In genomic region chr17:75856062-75856681, GRCh38 we compare ENCODE assay signal across 1 cellular context.
TF ChIP-seq lines count a peak whose summit lies in the region.

No MANE protein-coding gene starts in this region.

TF ChIP-seq in K562, 482 proteins besides CTCF, POLR2A, EP300 and RAD21 (continued from another document and continues in another):
- TF ChIP-seq, protein P1, sequence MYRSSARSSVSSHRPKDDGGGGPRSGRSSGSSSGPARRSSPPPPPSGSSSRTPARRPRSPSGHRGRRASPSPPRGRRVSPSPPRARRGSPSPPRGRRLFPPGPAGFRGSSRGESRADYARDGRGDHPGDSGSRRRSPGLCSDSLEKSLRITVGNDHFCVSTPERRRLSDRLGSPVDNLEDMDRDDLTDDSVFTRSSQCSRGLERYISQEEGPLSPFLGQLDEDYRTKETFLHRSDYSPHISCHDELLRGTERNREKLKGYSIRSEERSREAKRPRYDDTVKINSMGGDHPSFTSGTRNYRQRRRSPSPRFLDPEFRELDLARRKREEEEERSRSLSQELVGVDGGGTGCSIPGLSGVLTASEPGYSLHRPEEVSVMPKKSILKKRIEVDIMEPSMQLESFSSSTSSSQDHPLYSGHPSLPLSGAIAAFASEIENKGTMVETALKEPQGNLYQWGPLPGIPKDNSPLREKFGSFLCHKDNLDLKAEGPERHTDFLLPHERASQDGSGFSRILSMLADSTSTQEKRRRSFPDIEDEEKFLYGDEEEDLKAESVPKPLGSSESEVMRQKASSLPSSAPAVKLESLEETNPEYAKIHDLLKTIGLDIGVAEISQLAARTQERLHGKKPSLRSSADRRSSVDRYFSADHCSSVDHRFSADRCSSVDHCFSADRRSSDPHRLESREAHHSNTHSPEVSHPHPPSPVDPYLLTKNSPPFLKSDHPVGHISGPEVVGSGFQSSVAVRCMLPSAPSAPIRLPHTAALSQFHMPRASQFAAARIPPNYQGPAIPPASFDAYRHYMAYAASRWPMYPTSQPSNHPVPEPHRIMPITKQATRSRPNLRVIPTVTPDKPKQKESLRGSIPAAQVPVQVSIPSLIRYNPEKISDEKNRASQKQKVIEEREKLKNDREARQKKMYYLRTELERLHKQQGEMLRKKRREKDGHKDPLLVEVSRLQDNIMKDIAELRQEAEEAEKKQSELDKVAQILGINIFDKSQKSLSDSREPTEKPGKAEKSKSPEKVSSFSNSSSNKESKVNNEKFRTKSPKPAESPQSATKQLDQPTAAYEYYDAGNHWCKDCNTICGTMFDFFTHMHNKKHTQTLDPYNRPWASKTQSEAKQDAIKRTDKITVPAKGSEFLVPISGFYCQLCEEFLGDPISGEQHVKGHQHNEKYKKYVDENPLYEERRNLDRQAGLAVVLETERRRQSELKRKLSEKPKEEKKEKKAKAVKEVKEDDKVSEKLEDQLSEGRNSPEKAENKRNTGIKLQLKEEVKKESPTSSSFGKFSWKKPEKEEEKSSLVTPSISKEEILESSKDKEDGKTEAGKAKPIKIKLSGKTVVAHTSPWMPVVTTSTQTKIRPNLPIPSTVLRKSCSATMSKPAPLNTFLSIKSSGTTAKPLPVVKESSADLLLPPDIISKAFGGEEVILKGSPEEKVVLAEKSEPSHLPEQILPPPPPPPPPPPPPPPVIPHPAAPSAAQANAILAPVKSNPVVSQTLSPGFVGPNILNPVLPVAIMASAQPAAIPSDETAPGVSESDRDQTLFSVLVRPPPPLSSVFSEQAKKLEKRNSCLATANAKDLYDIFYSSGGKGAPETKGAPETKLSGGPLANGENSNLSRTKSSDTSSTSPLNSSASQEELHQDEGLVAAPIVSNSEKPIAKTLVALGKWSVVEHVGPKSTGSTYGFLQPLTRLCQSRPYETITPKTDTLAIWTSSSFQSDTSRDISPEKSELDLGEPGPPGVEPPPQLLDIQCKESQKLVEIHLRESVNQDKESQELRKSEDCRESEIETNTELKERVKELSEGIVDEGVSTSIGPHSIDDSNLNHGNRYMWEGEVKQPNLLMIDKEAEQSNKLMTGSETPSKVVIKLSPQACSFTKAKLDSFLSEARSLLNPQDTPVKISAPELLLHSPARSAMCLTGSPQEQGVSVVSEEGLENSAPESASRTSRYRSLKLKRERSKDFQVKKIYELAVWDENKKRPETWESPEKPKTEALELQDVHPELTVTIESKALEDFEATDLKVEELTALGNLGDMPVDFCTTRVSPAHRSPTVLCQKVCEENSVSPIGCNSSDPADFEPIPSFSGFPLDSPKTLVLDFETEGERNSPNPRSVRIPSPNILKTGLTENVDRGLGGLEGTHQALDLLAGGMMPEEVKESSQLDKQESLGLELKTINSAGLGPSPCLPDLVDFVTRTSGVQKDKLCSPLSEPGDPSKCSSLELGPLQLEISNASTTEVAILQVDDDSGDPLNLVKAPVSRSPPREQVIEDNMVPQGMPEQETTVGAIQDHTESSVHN (IDR thresholded peaks at IDR 0.05; ENCODE audit: borderline replicate concordance in 1 of 2, low read depth in 1 of 2) = no peak
- TF ChIP-seq RBM14 (IDR thresholded peaks at IDR 0.05; ENCODE audit: borderline replicate concordance, insufficient read depth, low read depth, low read length) = no peak
- TF ChIP-seq, protein P2, sequence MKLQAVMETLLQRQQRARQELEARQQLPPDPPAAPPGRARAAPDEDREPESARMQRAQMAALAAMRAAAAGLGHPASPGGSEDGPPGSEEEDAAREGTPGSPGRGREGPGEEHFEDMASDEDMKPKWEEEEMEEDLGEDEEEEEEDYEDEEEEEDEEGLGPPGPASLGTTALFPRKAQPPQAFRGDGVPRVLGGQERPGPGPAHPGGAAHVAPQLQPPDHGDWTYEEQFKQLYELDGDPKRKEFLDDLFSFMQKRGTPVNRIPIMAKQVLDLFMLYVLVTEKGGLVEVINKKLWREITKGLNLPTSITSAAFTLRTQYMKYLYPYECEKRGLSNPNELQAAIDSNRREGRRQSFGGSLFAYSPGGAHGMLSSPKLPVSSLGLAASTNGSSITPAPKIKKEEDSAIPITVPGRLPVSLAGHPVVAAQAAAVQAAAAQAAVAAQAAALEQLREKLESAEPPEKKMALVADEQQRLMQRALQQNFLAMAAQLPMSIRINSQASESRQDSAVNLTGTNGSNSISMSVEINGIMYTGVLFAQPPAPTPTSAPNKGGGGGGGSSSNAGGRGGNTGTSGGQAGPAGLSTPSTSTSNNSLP (IDR thresholded peaks at IDR 0.05; ENCODE audit: borderline replicate concordance, low read depth, low read length) = 0 out of 2 replicates have a peak, but pooled peaks have one; percentile 15
- TF ChIP-seq ZMIZ1 (IDR thresholded peaks at IDR 0.05; ENCODE audit: low read depth in 2 of 2, low read length in 2 of 2) = no peak
- TF ChIP-seq DMBX1 (CRISPR knock-in tag; IDR thresholded peaks at IDR 0.05; ENCODE audit: borderline replicate concordance) = no peak
- no peak for TF ChIP-seq PPARD (CRISPR knock-in tag; IDR thresholded peaks at IDR 0.05)
- no peak for TF ChIP-seq TARDBP (IDR thresholded peaks at IDR 0.05)
- TF ChIP-seq, protein P3, sequence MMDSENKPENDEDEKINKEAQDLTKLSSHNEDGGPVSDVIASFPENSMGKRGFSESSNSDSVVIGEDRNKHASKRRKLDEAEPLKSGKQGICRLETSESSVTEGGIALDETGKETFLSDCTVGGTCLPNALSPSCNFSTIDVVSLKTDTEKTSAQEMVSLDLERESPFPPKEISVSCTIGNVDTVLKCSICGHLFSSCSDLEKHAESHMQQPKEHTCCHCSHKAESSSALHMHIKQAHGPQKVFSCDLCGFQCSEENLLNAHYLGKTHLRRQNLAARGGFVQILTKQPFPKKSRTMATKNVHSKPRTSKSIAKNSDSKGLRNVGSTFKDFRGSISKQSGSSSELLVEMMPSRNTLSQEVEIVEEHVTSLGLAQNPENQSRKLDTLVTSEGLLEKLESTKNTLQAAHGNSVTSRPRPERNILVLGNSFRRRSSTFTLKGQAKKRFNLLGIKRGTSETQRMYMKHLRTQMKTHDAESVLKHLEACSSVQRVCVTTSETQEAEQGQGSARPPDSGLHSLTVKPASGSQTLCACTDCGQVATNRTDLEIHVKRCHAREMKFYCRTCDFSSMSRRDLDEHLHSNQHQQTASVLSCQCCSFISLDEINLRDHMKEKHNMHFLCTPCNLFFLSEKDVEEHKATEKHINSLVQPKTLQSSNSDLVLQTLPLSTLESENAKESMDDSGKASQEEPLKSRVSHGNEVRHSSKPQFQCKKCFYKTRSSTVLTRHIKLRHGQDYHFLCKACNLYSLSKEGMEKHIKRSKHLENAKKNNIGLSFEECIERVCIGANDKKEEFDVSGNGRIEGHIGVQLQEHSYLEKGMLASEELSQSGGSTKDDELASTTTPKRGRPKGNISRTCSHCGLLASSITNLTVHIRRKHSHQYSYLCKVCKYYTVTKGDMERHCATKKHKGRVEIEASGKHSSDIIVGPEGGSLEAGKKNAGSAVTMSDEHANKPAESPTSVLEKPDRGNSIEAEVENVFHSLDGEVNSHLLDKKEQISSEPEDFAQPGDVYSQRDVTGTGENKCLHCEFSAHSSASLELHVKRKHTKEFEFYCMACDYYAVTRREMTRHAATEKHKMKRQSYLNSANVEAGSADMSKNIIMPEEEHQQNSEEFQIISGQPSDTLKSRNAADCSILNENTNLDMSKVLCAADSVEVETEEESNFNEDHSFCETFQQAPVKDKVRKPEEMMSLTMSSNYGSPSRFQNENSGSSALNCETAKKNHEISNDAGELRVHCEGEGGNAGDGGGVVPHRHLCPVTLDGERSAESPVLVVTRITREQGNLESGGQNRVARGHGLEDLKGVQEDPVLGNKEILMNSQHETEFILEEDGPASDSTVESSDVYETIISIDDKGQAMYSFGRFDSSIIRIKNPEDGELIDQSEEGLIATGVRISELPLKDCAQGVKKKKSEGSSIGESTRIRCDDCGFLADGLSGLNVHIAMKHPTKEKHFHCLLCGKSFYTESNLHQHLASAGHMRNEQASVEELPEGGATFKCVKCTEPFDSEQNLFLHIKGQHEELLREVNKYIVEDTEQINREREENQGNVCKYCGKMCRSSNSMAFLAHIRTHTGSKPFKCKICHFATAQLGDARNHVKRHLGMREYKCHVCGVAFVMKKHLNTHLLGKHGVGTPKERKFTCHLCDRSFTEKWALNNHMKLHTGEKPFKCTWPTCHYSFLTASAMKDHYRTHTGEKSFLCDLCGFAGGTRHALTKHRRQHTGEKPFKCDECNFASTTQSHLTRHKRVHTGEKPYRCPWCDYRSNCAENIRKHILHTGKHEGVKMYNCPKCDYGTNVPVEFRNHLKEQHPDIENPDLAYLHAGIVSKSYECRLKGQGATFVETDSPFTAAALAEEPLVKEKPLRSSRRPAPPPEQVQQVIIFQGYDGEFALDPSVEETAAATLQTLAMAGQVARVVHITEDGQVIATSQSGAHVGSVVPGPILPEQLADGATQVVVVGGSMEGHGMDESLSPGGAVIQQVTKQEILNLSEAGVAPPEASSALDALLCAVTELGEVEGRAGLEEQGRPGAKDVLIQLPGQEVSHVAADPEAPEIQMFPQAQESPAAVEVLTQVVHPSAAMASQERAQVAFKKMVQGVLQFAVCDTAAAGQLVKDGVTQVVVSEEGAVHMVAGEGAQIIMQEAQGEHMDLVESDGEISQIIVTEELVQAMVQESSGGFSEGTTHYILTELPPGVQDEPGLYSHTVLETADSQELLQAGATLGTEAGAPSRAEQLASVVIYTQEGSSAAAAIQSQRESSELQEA (IDR thresholded peaks at IDR 0.05; ENCODE audit: low read depth) = no peak
- no peak for TF ChIP-seq ZEB2 (IDR thresholded peaks at IDR 0.05)
- TF ChIP-seq FOXP4 (CRISPR knock-in tag; IDR thresholded peaks at IDR 0.05; ENCODE audit: borderline replicate concordance) = no peak
- TF ChIP-seq MED1 (CRISPR knock-in tag; IDR thresholded peaks at IDR 0.05; ENCODE audit: borderline replicate concordance) = no peak
- TF ChIP-seq HOXB6 (CRISPR knock-in tag; IDR thresholded peaks at IDR 0.05; ENCODE audit: borderline replicate concordance) = no peak
- peak; percentile 90; the same call in 1 of the 2 replicates for TF ChIP-seq ZNF740 (CRISPR knock-in tag; IDR thresholded peaks at IDR 0.05)
- TF ChIP-seq ZNF740 (tag; IDR thresholded peaks at IDR 0.05) = 0 out of 4 replicates have a peak, but pooled peaks of 1 of the 2 experiments have one; percentile 30
- TF ChIP-seq HINFP (tag; conservative IDR thresholded peaks at IDR 0.05; ENCODE audit: low read depth) = no peak
- TF ChIP-seq ZNF175 (CRISPR knock-in tag; IDR thresholded peaks at IDR 0.05; ENCODE audit: low read depth) = no peak
- TF ChIP-seq LARP7 (IDR thresholded peaks at IDR 0.05) = no peak
- peak; percentile 62 for TF ChIP-seq CHD1 (IDR thresholded peaks at IDR 0.05; ENCODE audit: low read length)
